13 cellular contexts compared by ENCODE assay signal in the genomic region with DNA sequence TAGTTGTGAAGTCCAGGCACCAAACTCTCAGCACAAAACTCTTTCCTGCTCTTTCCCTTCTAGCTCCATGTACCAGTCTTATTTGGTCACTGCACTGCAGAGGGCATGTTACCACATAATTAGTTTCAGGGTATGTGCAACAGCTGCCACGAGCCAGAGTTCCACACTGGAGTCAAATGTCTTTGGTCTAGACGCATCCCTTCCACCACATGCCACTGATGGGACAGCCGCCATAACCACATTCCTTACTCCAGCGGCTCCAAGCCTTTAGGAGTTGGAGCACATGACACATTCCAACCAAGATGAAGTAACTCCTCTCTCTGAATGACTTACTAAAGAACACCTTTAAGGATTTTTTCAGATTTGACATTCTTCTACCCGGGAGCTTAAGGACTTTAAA.
A peak's percentile ranks its signal among the peaks of the same experiment; 100 is the strongest.
DNase-seq lines count a peak whose midpoint lies in the region; TF ChIP-seq lines count a peak whose summit lies in the region.
"Had no signal": no experiment of that assay in that cellular context is flagged by ENCODE, and none has a peak within 500 bp of the region (broad histone marks: within the 10 kb centered on the region; RNA-seq: fewer than 3 reads in every experiment).

No MANE protein-coding gene starts in this region.

- DNase-seq in Caki2 (ENCODE audit: low read depth): peak; percentile 19
- peak; percentile 78 for DNase-seq in M059J (ENCODE audit: low read depth)
- peak; percentile 34 for DNase-seq in epidermal melanocyte (ENCODE audit: insufficient read length, low spot score)
- no peak for DNase-seq in mesothelial cell of epicardium (ENCODE audit: low spot score in 2 of 2, unreplicated experiment in 2 of 2)
- no peak for DNase-seq in activated T-helper 1 cell treated with anti-CD3 and anti-CD28 coated beads, Interleukin-12 subunit alpha, Interleukin-12 subunit beta, Interleukin-2, Interleukin-4 antibody, amounts not matched to agents 30 ng/mL and 10 ng/mL and 1 ng/mL, durations not matched to agents 14 hours and 24 hours and 36 hours (ENCODE audit: low spot score)
- no peak for DNase-seq in NCI-H2196 treated with DMSO at 0.1 percent for 48 hours (lab: John Stamatoyannopoulos, UW; ENCODE audit: unreplicated experiment)
- no peak for DNase-seq in DMS53 treated with DMSO at 0.1 percent for 48 hours (lab: John Stamatoyannopoulos, UW; ENCODE audit: unreplicated experiment)
- DNase-seq in stimulated activated CD4-positive, alpha-beta T cell treated with anti-CD3 and anti-CD28 coated beads, Interleukin-15, amount 100 ng/mL, for 24 hours: no peak
- DNase-seq: activated CD8-positive, alpha-beta memory T cell treated with anti-CD3 and anti-CD28 coated beads, Interleukin-2, amount 50 U/mL, for 48 hours; aorta; immature natural killer cell; NCI-H2227 treated with DMSO at 0.1 percent for 48 hours; nucleus accumbens had no signal

- peak overlapping the region; percentile 50 for H3K27ac Mint-ChIP-seq in mesothelial cell of epicardium
- no peak overlapping the region for H3K27ac Mint-ChIP-seq in activated T-helper 1 cell treated with anti-CD3 and anti-CD28 coated beads, Interleukin-12 subunit alpha, Interleukin-12 subunit beta, Interleukin-2, Interleukin-4 antibody, amounts not matched to agents 30 ng/mL and 10 ng/mL and 1 ng/mL, durations not matched to agents 14 hours and 24 hours and 36 hours
- H3K27ac Mint-ChIP-seq: immature natural killer cell had no signal

- H3K9me3 Mint-ChIP-seq in mesothelial cell of epicardium: no peaks in the 10 kb centered on the region
- no peaks in the 10 kb centered on the region for H3K9me3 Mint-ChIP-seq in activated T-helper 1 cell treated with anti-CD3 and anti-CD28 coated beads, Interleukin-12 subunit alpha, Interleukin-12 subunit beta, Interleukin-2, Interleukin-4 antibody, amounts not matched to agents 30 ng/mL and 10 ng/mL and 1 ng/mL, durations not matched to agents 14 hours and 24 hours and 36 hours

- H3K36me3 Mint-ChIP-seq in mesothelial cell of epicardium: no peaks in the 10 kb centered on the region
- no peaks in the 10 kb centered on the region for H3K36me3 Mint-ChIP-seq in activated T-helper 1 cell treated with anti-CD3 and anti-CD28 coated beads, Interleukin-12 subunit alpha, Interleukin-12 subunit beta, Interleukin-2, Interleukin-4 antibody, amounts not matched to agents 30 ng/mL and 10 ng/mL and 1 ng/mL, durations not matched to agents 14 hours and 24 hours and 36 hours (ENCODE audit: low read depth)
- H3K36me3 Mint-ChIP-seq: immature natural killer cell had no signal

- H3K4me1 Mint-ChIP-seq in mesothelial cell of epicardium: peaks cover 24% of the 10 kb centered on the region
- H3K4me1 Mint-ChIP-seq in activated T-helper 1 cell treated with anti-CD3 and anti-CD28 coated beads, Interleukin-12 subunit alpha, Interleukin-12 subunit beta, Interleukin-2, Interleukin-4 antibody, amounts not matched to agents 30 ng/mL and 10 ng/mL and 1 ng/mL, durations not matched to agents 14 hours and 24 hours and 36 hours (ENCODE audit: low read depth): no peaks in the 10 kb centered on the region
- H3K4me1 Mint-ChIP-seq: immature natural killer cell had no signal

- intact Hi-C loops in activated T-helper 1 cell treated with anti-CD3 and anti-CD28 coated beads, Interleukin-12 subunit alpha, Interleukin-12 subunit beta, Interleukin-2, Interleukin-4 antibody, amounts not matched to agents 30 ng/mL and 10 ng/mL and 1 ng/mL, durations not matched to agents 14 hours and 24 hours and 36 hours (cut with micrococcal nuclease): no loop called here

- H3K27me3 Mint-ChIP-seq in mesothelial cell of epicardium (ENCODE audit: low read depth): no peaks in the 10 kb centered on the region
- no peaks in the 10 kb centered on the region for H3K27me3 Mint-ChIP-seq in activated T-helper 1 cell treated with anti-CD3 and anti-CD28 coated beads, Interleukin-12 subunit alpha, Interleukin-12 subunit beta, Interleukin-2, Interleukin-4 antibody, amounts not matched to agents 30 ng/mL and 10 ng/mL and 1 ng/mL, durations not matched to agents 14 hours and 24 hours and 36 hours (ENCODE audit: insufficient read depth)

- H3K4me3 Mint-ChIP-seq in mesothelial cell of epicardium: no peak overlapping the region
- no peak overlapping the region for H3K4me3 Mint-ChIP-seq in activated T-helper 1 cell treated with anti-CD3 and anti-CD28 coated beads, Interleukin-12 subunit alpha, Interleukin-12 subunit beta, Interleukin-2, Interleukin-4 antibody, amounts not matched to agents 30 ng/mL and 10 ng/mL and 1 ng/mL, durations not matched to agents 14 hours and 24 hours and 36 hours
- H3K4me3 Mint-ChIP-seq: immature natural killer cell had no signal

- in situ Hi-C loops in Caki2 (cut with HindIII; ENCODE audit: low pct_unique_long_range_greater_than_20kb, low sequenced_read_pairs): no loop called here

- TF ChIP-seq CTCF in mesothelial cell of epicardium (IDR thresholded peaks at IDR 0.05; ENCODE audit: unreplicated experiment): no peak

Comparison
In these comparisons a context has a peak if more than half of its experiments do, and no peak if none do; other contexts are left out.
1. DNase-seq: peak in Caki2 (single experiment), M059J (single experiment) and epidermal melanocyte (single experiment); none in mesothelial cell of epicardium (0 of 2), activated T-helper 1 cell treated with anti-CD3 and anti-CD28 coated beads, Interleukin-12 subunit alpha, Interleukin-12 subunit beta, Interleukin-2, Interleukin-4 antibody, amounts not matched to agents 30 ng/mL and 10 ng/mL and 1 ng/mL, durations not matched to agents 14 hours and 24 hours and 36 hours (single experiment), NCI-H2196 treated with DMSO at 0.1 percent for 48 hours (single experiment), DMS53 treated with DMSO at 0.1 percent for 48 hours (single experiment) and stimulated activated CD4-positive, alpha-beta T cell treated with anti-CD3 and anti-CD28 coated beads, Interleukin-15, amount 100 ng/mL, for 24 hours (single experiment).